ENCODE assay signal across 16 cellular contexts in the genomic region with DNA sequence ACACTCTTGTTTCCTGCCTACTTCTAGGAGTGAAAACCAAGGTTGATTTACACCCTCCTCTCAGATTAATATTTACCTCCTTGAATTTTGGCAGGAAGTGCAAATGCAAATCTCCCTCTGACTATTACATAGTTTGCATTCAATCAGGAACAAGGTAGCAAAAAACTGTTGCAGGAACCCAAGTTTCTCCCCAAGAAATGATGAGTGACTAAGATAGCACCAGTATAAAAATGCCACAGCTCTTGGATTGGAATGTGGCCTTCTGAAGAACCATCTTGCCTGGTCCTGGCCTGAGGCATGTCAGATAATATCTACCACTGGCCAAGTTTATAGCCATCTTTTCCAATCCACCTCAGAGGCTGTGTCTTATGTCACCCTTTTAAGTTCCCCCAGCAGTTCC.
DNase-seq lines count a peak whose midpoint lies in the region; ATAC-seq and TF ChIP-seq lines count a peak whose summit lies in the region.
"Had no signal": no experiment of that assay in that cellular context is flagged by ENCODE, and none has a peak within 500 bp of the region (broad histone marks: within the 10 kb centered on the region; RNA-seq: fewer than 3 reads in every experiment).

No MANE protein-coding gene starts in this region.

- no TSS peak for BruUV-seq in A673 (replicated peaks; lab: Mats Ljungman, UMichigan)

- H3K56ac ChIP-seq in mesendoderm (ENCODE audit: low read length), result no peak overlapping the region

- H2BK120ac ChIP-seq in mesendoderm (ENCODE audit: low read depth, low read length), result no peak overlapping the region

- H4K8ac ChIP-seq in mesendoderm (ENCODE audit: low read depth, low read length), result no peak overlapping the region

- H2AK5ac ChIP-seq in mesendoderm (ENCODE audit: low read length), result no peak overlapping the region

- no peaks in the 10 kb centered on the region for H3K79me1 ChIP-seq in mesendoderm (ENCODE audit: low read length)

- no peak overlapping the region for H3K9ac ChIP-seq in mesendoderm (ENCODE audit: low read length)
- H3K9ac ChIP-seq: BLaER1 treated with 17β-estradiol and CSF1 and Interleukin-3, amounts not matched to agents 10 nM and 100 nM had no signal

- H3K27me3 ChIP-seq in mesendoderm (ENCODE audit: insufficient read depth, low read length, poor library complexity), result no peaks in the 10 kb centered on the region
- H3K27me3 ChIP-seq in heart right ventricle, result no peaks in the 10 kb centered on the region
- no peaks in the 10 kb centered on the region for H3K27me3 ChIP-seq in A673 (replicated peaks; ENCODE audit: insufficient read depth, low read depth, low read length, poor library complexity)
- H3K27me3 ChIP-seq: BLaER1 treated with 17β-estradiol and CSF1 and Interleukin-3, amounts not matched to agents 10 nM and 100 nM had no signal

- POLR2A ChIA-PET in A673 (lab: Charles Lee; ENCODE audit: low non-redundant PET), result no interaction called here

- H3K9me3 ChIP-seq in heart right ventricle (no peaks in the 10 kb centered on the region), A673 (ENCODE audit: low read depth, low read length, poor library complexity, severe bottlenecking) (no peaks in the 10 kb centered on the region)
- H3K9me3 ChIP-seq: BLaER1 treated with 17β-estradiol and CSF1 and Interleukin-3, amounts not matched to agents 10 nM and 100 nM; HAP-1 had no signal

- no peak overlapping the region for H3K4me2 ChIP-seq in mesendoderm (ENCODE audit: low read length)
- H3K4me2 ChIP-seq: BLaER1 treated with 17β-estradiol and CSF1 and Interleukin-3, amounts not matched to agents 10 nM and 100 nM had no signal

- no peak for TF ChIP-seq CTCF in heart right ventricle (IDR thresholded peaks at IDR 0.05)
- TF ChIP-seq CTCF in A673 (conservative IDR thresholded peaks at IDR 0.05; ENCODE audit: low read depth, low read length), result no peak

- H3K27ac ChIP-seq in mesendoderm (ENCODE audit: low read depth, low read length) (no peak overlapping the region), heart right ventricle (no peak overlapping the region), A673 (ENCODE audit: low read depth, low read length, poor library complexity, severe bottlenecking) (no peak overlapping the region)
- H3K27ac ChIP-seq: 22Rv1; BLaER1 treated with 17β-estradiol and CSF1 and Interleukin-3, amounts not matched to agents 10 nM and 100 nM had no signal

- no peak overlapping the region for H2BK5ac ChIP-seq in mesendoderm (ENCODE audit: low read length)

- ATAC-seq in GM18909 (IDR thresholded peaks at IDR 0.05; ENCODE audit: poor library complexity, unreplicated experiment), result peak; percentile 53
- no peak for ATAC-seq in heart right ventricle
- ATAC-seq in HG03280 (IDR thresholded peaks at IDR 0.05; ENCODE audit: unreplicated experiment), result no peak
- ATAC-seq: HepG2 had no signal

- H2BK15ac ChIP-seq in mesendoderm (replicated peaks; ENCODE audit: low read depth), result no peak overlapping the region

- DNase-seq in ACHN, result peak; percentile 8
- peak; percentile 85 for DNase-seq in RPMI7951 (ENCODE audit: low read depth)
- peak; percentile 23 for DNase-seq in mesendoderm
- no peak for DNase-seq in heart right ventricle
- DNase-seq in A673 (ENCODE audit: low spot score), result no peak
- no peak for DNase-seq in D341Med (ENCODE audit: low spot score)
- DNase-seq: CD4-positive, CD25-positive, alpha-beta regulatory T cell; DMS 273 treated with DMSO at 0.1 percent for 48 hours; GDM1; GOT3 had no signal

- intact Hi-C loops in heart right ventricle (cut with DNase I) (no loop called here), A673 (cut with micrococcal nuclease; ENCODE audit: unreplicated experiment) (no loop called here)

- no peak overlapping the region for H4K5ac ChIP-seq in mesendoderm (ENCODE audit: low read length)

- no peak overlapping the region for H3K4ac ChIP-seq in mesendoderm (ENCODE audit: low read depth, low read length)

- CTCF ChIA-PET in A673 (lab: Charles Lee), result no interaction called here

- no peak overlapping the region for H3K4me3 ChIP-seq in mesendoderm (ENCODE audit: low read length)
- H3K4me3 ChIP-seq in heart right ventricle, result no peak overlapping the region
- no peak overlapping the region for H3K4me3 ChIP-seq in A673 (ENCODE audit: low read depth, low read length, poor library complexity, severe bottlenecking)
- H3K4me3 ChIP-seq: BLaER1 treated with 17β-estradiol and CSF1 and Interleukin-3, amounts not matched to agents 10 nM and 100 nM; HAP-1 had no signal

- H3K36me3 ChIP-seq in mesendoderm (ENCODE audit: control insufficient read depth, insufficient read depth, low read length), result no peaks in the 10 kb centered on the region
- no peaks in the 10 kb centered on the region for H3K36me3 ChIP-seq in heart right ventricle
- no peaks in the 10 kb centered on the region for H3K36me3 ChIP-seq in A673 (ENCODE audit: insufficient read depth, low read length, poor library complexity, severe bottlenecking)
- H3K36me3 ChIP-seq: BLaER1 treated with 17β-estradiol and CSF1 and Interleukin-3, amounts not matched to agents 10 nM and 100 nM; HAP-1 had no signal

- no peaks in the 10 kb centered on the region for H3K79me2 ChIP-seq in mesendoderm (ENCODE audit: control insufficient read depth, insufficient read depth, low read length)

- no peak overlapping the region for H3K23ac ChIP-seq in mesendoderm (ENCODE audit: low read length)

- in situ Hi-C loops in ACHN (cut with HindIII; ENCODE audit: low pct_ligation_motif_present, low pct_unique_long_range_greater_than_20kb, low sequenced_read_pairs), result no loop called here

- H3K18ac ChIP-seq in mesendoderm (ENCODE audit: low read length), result no peak overlapping the region

- H3K4me1 ChIP-seq in mesendoderm (ENCODE audit: control insufficient read depth, low read depth, low read length) (no peaks in the 10 kb centered on the region), heart right ventricle (peaks cover 0 to 10% (median 2%) of the 10 kb centered on the region in 9 donors), A673 (ENCODE audit: insufficient read depth, low read length, poor library complexity, severe bottlenecking) (no peaks in the 10 kb centered on the region)
- H3K4me1 ChIP-seq: HAP-1 had no signal

Comparison
In these comparisons a context has a peak if more than half of its experiments do, and no peak if none do; other contexts are left out.
1. DNase-seq: peak in ACHN (single experiment), RPMI7951 (single experiment) and mesendoderm (single experiment); none in heart right ventricle (0 of 2), A673 (single experiment) and D341Med (single experiment).